ENCODE assay signal across 1 cellular context in genomic region chr10:73647211-73647874, GRCh38.
TF ChIP-seq lines count a peak whose summit lies in the region.

No MANE protein-coding gene starts in this region.

TF ChIP-seq in WTC11, 78 proteins besides CTCF, POLR2A, EP300 and RAD21 (continued from another document):
- TF ChIP-seq AFF4 (CRISPR knock-in tag; IDR thresholded peaks at IDR 0.05; ENCODE audit: borderline replicate concordance) (no peak), ZBTB43 (CRISPR knock-in tag; IDR thresholded peaks at IDR 0.05) (no peak), ZNF532 (CRISPR knock-in tag; IDR thresholded peaks at IDR 0.05; ENCODE audit: borderline replicate concordance) (no peak), SOX15 (CRISPR knock-in tag; IDR thresholded peaks at IDR 0.05) (no peak), MAX (CRISPR knock-in tag; IDR thresholded peaks at IDR 0.05) (peak; percentile 65; the same call in 1 of the 2 replicates), CREM (CRISPR knock-in tag; IDR thresholded peaks at IDR 0.05) (no peak), IRF2 (CRISPR knock-in tag; IDR thresholded peaks at IDR 0.05; ENCODE audit: borderline replicate concordance, low read depth) (no peak), ZNF512 (CRISPR knock-in tag; IDR thresholded peaks at IDR 0.05; ENCODE audit: borderline replicate concordance) (no peak), NR1H2 (CRISPR knock-in tag; IDR thresholded peaks at IDR 0.05) (no peak), SP1 (CRISPR knock-in tag; conservative IDR thresholded peaks at IDR 0.05) (peak; percentile 74), E2F5 (CRISPR knock-in tag; IDR thresholded peaks at IDR 0.05) (no peak), ZNF317 (CRISPR knock-in tag; IDR thresholded peaks at IDR 0.05; ENCODE audit: borderline replicate concordance, low read depth) (no peak), GABPB1 (CRISPR knock-in tag; IDR thresholded peaks at IDR 0.05) (no peak), ZNF232 (CRISPR knock-in tag; IDR thresholded peaks at IDR 0.05) (no peak), IRF1 (CRISPR knock-in tag; IDR thresholded peaks at IDR 0.05) (no peak), GTF2I (CRISPR knock-in tag; conservative IDR thresholded peaks at IDR 0.05) (no peak), MXD4 (CRISPR knock-in tag; IDR thresholded peaks at IDR 0.05; ENCODE audit: borderline replicate concordance) (no peak), ZMAT4 (CRISPR knock-in tag; IDR thresholded peaks at IDR 0.05) (no peak), ZNF121 (CRISPR knock-in tag; IDR thresholded peaks at IDR 0.05) (no peak), NFE2L1 (CRISPR knock-in tag; IDR thresholded peaks at IDR 0.05) (no peak), NR3C1 (CRISPR knock-in tag; conservative IDR thresholded peaks at IDR 0.05; ENCODE audit: low read depth) (no peak), FOXP1 (CRISPR knock-in tag; IDR thresholded peaks at IDR 0.05; ENCODE audit: borderline replicate concordance) (no peak), TCF7 (CRISPR knock-in tag; IDR thresholded peaks at IDR 0.05; ENCODE audit: low read depth) (no peak)
